Comparison of ENCODE assay signal across 8 cellular contexts in the genomic region with DNA sequence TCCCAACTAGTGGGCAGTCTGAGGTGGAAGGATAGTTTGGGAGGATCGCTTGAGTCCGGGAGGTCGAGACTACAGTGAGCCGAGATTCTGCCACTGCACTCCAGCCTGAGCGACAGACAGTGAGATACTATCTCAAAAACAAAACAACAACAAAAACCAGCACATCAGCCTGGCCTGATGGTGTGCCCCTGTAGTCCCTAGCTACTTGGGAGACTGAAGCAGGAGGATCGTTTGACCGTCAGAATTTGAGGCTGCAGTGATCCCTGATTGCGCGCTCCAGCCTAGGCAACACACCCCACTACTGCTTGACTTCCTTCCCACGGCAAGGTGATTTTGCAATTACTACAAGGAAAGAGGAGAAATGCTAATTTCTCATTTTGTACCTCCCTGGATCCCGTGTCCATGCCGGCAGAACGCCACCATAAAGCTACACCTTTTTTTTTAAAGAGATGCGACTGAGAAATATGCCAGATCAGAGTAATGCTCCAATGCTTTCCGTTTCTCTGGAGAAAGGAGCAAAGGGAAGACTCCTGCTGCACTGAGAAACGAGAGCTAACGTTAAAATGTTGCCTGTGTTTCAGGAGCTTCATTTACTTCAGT. TPM values are rescaled to one million over a fixed set of nuclear protein-coding genes. Genes with fewer than 3 reads are reported as not detected.
A peak's percentile ranks its signal among the peaks of the same experiment; 100 is the strongest.
DNase-seq lines count a peak whose midpoint lies in the region; ATAC-seq and TF ChIP-seq lines count a peak whose summit lies in the region.

No MANE protein-coding gene starts in this region.

- peaks cover 41% of the 10 kb centered on the region for H3K4me1 ChIP-seq in DND-41 (ENCODE audit: insufficient read depth, low read length)

- H3K4me1 Mint-ChIP-seq in brain, result peaks cover 40% of the 10 kb centered on the region
- peaks cover 30% of the 10 kb centered on the region for H3K4me1 Mint-ChIP-seq in stimulated activated memory B cell treated with anti-CD40 and anti-IgM and Interleukin-4, amounts not matched to agents 10 μg/mL and 1 μg/mL and 100 μg/mL, for 72 hours

- no peak for TF ChIP-seq CTCF in DND-41 (IDR thresholded peaks at IDR 0.05; ENCODE audit: borderline replicate concordance, extremely low read depth, low read length, poor library complexity, severe bottlenecking)
- TF ChIP-seq CTCF in brain (conservative IDR thresholded peaks at IDR 0.05), result no peak

- peaks cover 42% of the 10 kb centered on the region for H3K79me2 ChIP-seq in DND-41 (ENCODE audit: insufficient read depth, low read length)

- peaks cover 6% of the 10 kb centered on the region; the same call in 1 of the 2 replicates for H3K36me3 ChIP-seq in DND-41 (ENCODE audit: insufficient read depth, low read length)

- peak overlapping the region; percentile 88 for H2AFZ ChIP-seq in DND-41 (ENCODE audit: low read depth, low read length)

- H3K27me3 ChIP-seq in DND-41 (ENCODE audit: insufficient read depth, low read length, poor library complexity), result no peaks in the 10 kb centered on the region

- H3K27ac Mint-ChIP-seq in brain, result peak overlapping the region; percentile 96 to 99 (median 98)
- peak overlapping the region; percentile 92 for H3K27ac Mint-ChIP-seq in stimulated activated memory B cell treated with anti-CD40 and anti-IgM and Interleukin-4, amounts not matched to agents 10 μg/mL and 1 μg/mL and 100 μg/mL, for 72 hours

- H3K9me3 ChIP-seq in DND-41 (ENCODE audit: insufficient read depth, low read length, severe bottlenecking), result no peaks in the 10 kb centered on the region

- ATAC-seq in DND-41 (ENCODE audit: insufficient read depth, low read depth), result peak; percentile 3
- peak; percentile 15 for ATAC-seq in GM21529 (IDR thresholded peaks at IDR 0.05; ENCODE audit: unreplicated experiment)
- ATAC-seq in stimulated activated memory B cell treated with anti-CD40 and anti-IgM and Interleukin-4, amounts not matched to agents 10 μg/mL and 1 μg/mL and 100 μg/mL, for 72 hours, result peak; percentile 4
- ATAC-seq in HG03565 (IDR thresholded peaks at IDR 0.05; ENCODE audit: unreplicated experiment), result no peak

- H3K9me3 Mint-ChIP-seq in brain, result peaks cover 0 to 4% (median 0%) of the 10 kb centered on the region in 5 experiments
- no peaks in the 10 kb centered on the region for H3K9me3 Mint-ChIP-seq in stimulated activated memory B cell treated with anti-CD40 and anti-IgM and Interleukin-4, amounts not matched to agents 10 μg/mL and 1 μg/mL and 100 μg/mL, for 72 hours

- peaks cover 4% of the 10 kb centered on the region for H3K27me3 Mint-ChIP-seq in brain
- no peaks in the 10 kb centered on the region for H3K27me3 Mint-ChIP-seq in stimulated activated memory B cell treated with anti-CD40 and anti-IgM and Interleukin-4, amounts not matched to agents 10 μg/mL and 1 μg/mL and 100 μg/mL, for 72 hours

- H3K4me3 ChIP-seq in DND-41 (ENCODE audit: low read depth in 1 of 2, low read length in 2 of 2), result peak overlapping the region; percentile 77 to 88

- peak overlapping the region; percentile 85 for H3K4me2 ChIP-seq in DND-41 (ENCODE audit: insufficient read depth, low read length)

- peak overlapping the region; percentile 73 for H3K9ac ChIP-seq in DND-41 (ENCODE audit: low read depth, low read length)

- H3K27ac ChIP-seq in DND-41 (ENCODE audit: low read length), result peak overlapping the region; percentile 78

- DNase-seq in DND-41 (peak; percentile 21), NCI-H510A (lab: John Stamatoyannopoulos, UW) (peak; percentile 21), iris pigment epithelial cell (ENCODE audit: low read depth) (peak; percentile 34), D341Med (ENCODE audit: low spot score) (no peak)

- peaks cover 3% of the 10 kb centered on the region; the same call in 1 of the 2 replicates for H4K20me1 ChIP-seq in DND-41 (ENCODE audit: insufficient read depth, low read length)

- H3K36me3 Mint-ChIP-seq in brain, result peaks cover 12% of the 10 kb centered on the region
- H3K36me3 Mint-ChIP-seq in stimulated activated memory B cell treated with anti-CD40 and anti-IgM and Interleukin-4, amounts not matched to agents 10 μg/mL and 1 μg/mL and 100 μg/mL, for 72 hours, result peaks cover 9% of the 10 kb centered on the region

- peak overlapping the region; percentile 92 to 99 (median 98) for H3K4me3 Mint-ChIP-seq in brain
- H3K4me3 Mint-ChIP-seq in stimulated activated memory B cell treated with anti-CD40 and anti-IgM and Interleukin-4, amounts not matched to agents 10 μg/mL and 1 μg/mL and 100 μg/mL, for 72 hours, result peak overlapping the region; percentile 93

RNA-seq across cellular contexts. Expression of gene SCFD1, which starts 0.7 kb away (rescaled TPM):
- polyA plus RNA-seq in brain (ENCODE audit: insufficient read depth, low read depth, low replicate concordance), result 21.7 TPM
